8 cellular contexts compared by ENCODE assay signal in genomic region chr2:97646977-97647376, GRCh38. TPM values are rescaled to one million over a fixed set of nuclear protein-coding genes. Genes with fewer than 3 reads are reported as not detected.
A peak's percentile ranks its signal among the peaks of the same experiment; 100 is the strongest.
DNase-seq lines count a peak whose midpoint lies in the region; ATAC-seq and TF ChIP-seq lines count a peak whose summit lies in the region.

No MANE protein-coding gene starts in this region.

- no peaks in the 10 kb centered on the region for H3K27me3 Mint-ChIP-seq in activated naive CD4-positive, alpha-beta T cell treated with anti-CD3 and anti-CD28 coated beads for 36 hours (ENCODE audit: low read depth)
- H3K27me3 Mint-ChIP-seq in type B pancreatic cell, result no peaks in the 10 kb centered on the region

- H3K27ac ChIP-seq in ascending aorta (peak overlapping the region; percentile 90 to 98), lower lobe of right lung (no peak overlapping the region)

- peaks cover 21% of the 10 kb centered on the region for H3K4me1 Mint-ChIP-seq in activated naive CD4-positive, alpha-beta T cell treated with anti-CD3 and anti-CD28 coated beads for 36 hours (ENCODE audit: low read depth)
- peaks cover 11% of the 10 kb centered on the region for H3K4me1 Mint-ChIP-seq in type B pancreatic cell (ENCODE audit: unreplicated experiment)

- H3K36me3 ChIP-seq in ascending aorta (peaks cover 20 to 30% of the 10 kb centered on the region in 2 donors), lower lobe of right lung (peaks cover 42% of the 10 kb centered on the region)

- CTCF ChIA-PET in activated naive CD4-positive, alpha-beta T cell treated with anti-CD3 and anti-CD28 coated beads for 36 hours (lab: Charles Lee), result interaction anchor here (0.6 to 3.2 kb wide), 6 partner anchors 13 to 67 kb away, joined by 3 to 23 read pairs (median 6); partner anchors contain the start of genes ACTR1B and ZAP70

- no peaks in the 10 kb centered on the region for H3K9me3 Mint-ChIP-seq in activated naive CD4-positive, alpha-beta T cell treated with anti-CD3 and anti-CD28 coated beads for 36 hours
- H3K9me3 Mint-ChIP-seq in type B pancreatic cell, result no peaks in the 10 kb centered on the region

- H3K4me3 ChIP-seq in ascending aorta (peak overlapping the region; percentile 87 to 92), lower lobe of right lung (peak overlapping the region; percentile 81)

- H3K4me3 Mint-ChIP-seq in activated naive CD4-positive, alpha-beta T cell treated with anti-CD3 and anti-CD28 coated beads for 36 hours, result peak overlapping the region; percentile 94
- peak overlapping the region; percentile 97 for H3K4me3 Mint-ChIP-seq in type B pancreatic cell

- peaks cover 26% of the 10 kb centered on the region for H3K36me3 Mint-ChIP-seq in activated naive CD4-positive, alpha-beta T cell treated with anti-CD3 and anti-CD28 coated beads for 36 hours (ENCODE audit: low read depth)
- peaks cover 28% of the 10 kb centered on the region for H3K36me3 Mint-ChIP-seq in type B pancreatic cell

- DNase-seq in activated naive CD4-positive, alpha-beta T cell treated with anti-CD3 and anti-CD28 coated beads for 36 hours, result no peak
- no peak for DNase-seq in activated naive CD4-positive, alpha-beta T cell treated with Interleukin-2 at 50 U/mL for 16 hours
- DNase-seq in ascending aorta (ENCODE audit: low spot score in 2 of 2) (no peak), lower lobe of right lung (no peak), type B pancreatic cell (ENCODE audit: extremely low spot score, unreplicated experiment) (no peak), G401 (ENCODE audit: low spot score) (no peak), COLO668 (lab: John Stamatoyannopoulos, UW; ENCODE audit: unreplicated experiment) (no peak)

- ATAC-seq in lower lobe of right lung, result no peak
- no peak for ATAC-seq in HG03095 (IDR thresholded peaks at IDR 0.05; ENCODE audit: unreplicated experiment)

- H3K9me3 ChIP-seq in ascending aorta, result no peaks in the 10 kb centered on the region
- no peaks in the 10 kb centered on the region for H3K9me3 ChIP-seq in lower lobe of right lung

- peak overlapping the region; percentile 76 for H3K27ac Mint-ChIP-seq in activated naive CD4-positive, alpha-beta T cell treated with anti-CD3 and anti-CD28 coated beads for 36 hours
- peak overlapping the region; percentile 73 for H3K27ac Mint-ChIP-seq in type B pancreatic cell

- no peaks in the 10 kb centered on the region for H3K27me3 ChIP-seq in ascending aorta
- no peaks in the 10 kb centered on the region for H3K27me3 ChIP-seq in lower lobe of right lung (ENCODE audit: low read depth)

- no peak for TF ChIP-seq CTCF in ascending aorta (IDR thresholded peaks at IDR 0.05)
- no peak for TF ChIP-seq CTCF in lower lobe of right lung (IDR thresholded peaks at IDR 0.05)
- TF ChIP-seq CTCF in type B pancreatic cell (conservative IDR thresholded peaks at IDR 0.05), result no peak

- intact Hi-C loops in activated naive CD4-positive, alpha-beta T cell treated with anti-CD3 and anti-CD28 coated beads for 36 hours (cut with micrococcal nuclease), result loop anchor here (5.0 kb wide), 1 partner anchor 50 kb away; no protein-coding TSS in a partner anchor
- intact Hi-C loops in ascending aorta (cut with DNase I), result loop anchor here (5.0 kb wide), 3 partner anchors 50 to 515 kb away; partner anchors contain the start of gene TMEM131
- intact Hi-C loops in lower lobe of right lung (cut with DNase I), result no loop called here

- peaks cover 3 to 9% of the 10 kb centered on the region in 2 donors for H3K4me1 ChIP-seq in ascending aorta
- peaks cover 19% of the 10 kb centered on the region for H3K4me1 ChIP-seq in lower lobe of right lung

- in situ Hi-C loops in G401 (cut with HindIII; ENCODE audit: low sequenced_read_pairs), result no loop called here

RNA-seq across cellular contexts. Expression of gene COX5B, which starts 1.1 kb away (rescaled TPM):
- total RNA-seq in activated naive CD4-positive, alpha-beta T cell treated with anti-CD3 and anti-CD28 coated beads for 36 hours, result 100 to 1,000 TPM; 245 to 267 TPM
- 251 TPM for total RNA-seq in ascending aorta
- total RNA-seq in lower lobe of right lung, result 164 TPM
- total RNA-seq in type B pancreatic cell (ENCODE audit: low replicate concordance), result 244 and 332 TPM in 2 replicates
- 441 and 748 TPM in 2 replicates for total RNA-seq in G401 (2014; rRNA removed; shearing (Covaris generic))

RNA-seq across cellular contexts. Expression of gene ACTR1B, which starts 16.9 kb away (rescaled TPM):
- total RNA-seq in activated naive CD4-positive, alpha-beta T cell treated with anti-CD3 and anti-CD28 coated beads for 36 hours, result 100 to 1,000 TPM; 103 to 104 TPM
- 125 TPM for total RNA-seq in ascending aorta
- 56.0 TPM for total RNA-seq in lower lobe of right lung
- total RNA-seq in type B pancreatic cell (ENCODE audit: low replicate concordance), result 59.5 and 69.0 TPM in 2 replicates
- total RNA-seq in G401 (2014; rRNA removed; shearing (Covaris generic)), result 57.6 and 68.4 TPM in 2 replicates

RNA-seq across cellular contexts. Expression of gene C2orf92, which starts 22.5 kb away (rescaled TPM):
- 1 to 10 TPM; 2.7 to 2.8 TPM for total RNA-seq in activated naive CD4-positive, alpha-beta T cell treated with anti-CD3 and anti-CD28 coated beads for 36 hours
- total RNA-seq in ascending aorta (4.6 TPM), lower lobe of right lung (15.1 TPM), type B pancreatic cell (ENCODE audit: low replicate concordance) (9.0 and 11.5 TPM in 2 replicates)
- total RNA-seq in G401 (2014; rRNA removed; shearing (Covaris generic)), result 4.8 TPM in 1 of 2 replicates, not detected in the other

RNA-seq across cellular contexts. Expression of gene ANKRD36B, which starts 57.3 kb away (rescaled TPM):
- total RNA-seq in activated naive CD4-positive, alpha-beta T cell treated with anti-CD3 and anti-CD28 coated beads for 36 hours, result 10 to 100 TPM; 11.3 to 13.2 TPM
- total RNA-seq in ascending aorta, result 19.4 TPM
- total RNA-seq in lower lobe of right lung, result 16.8 TPM
- 20.9 and 42.1 TPM in 2 replicates for total RNA-seq in type B pancreatic cell (ENCODE audit: low replicate concordance)
- total RNA-seq in G401 (2014; rRNA removed; shearing (Covaris generic)), result 8.5 and 11.5 TPM in 2 replicates
